ENCODE assay signal across 1 cellular context in genomic region chr10:33195608-33196376, GRCh38.
TF ChIP-seq lines count a peak whose summit lies in the region.

No MANE protein-coding gene starts in this region.

TF ChIP-seq in SK-N-SH, 30 proteins besides CTCF, POLR2A, EP300 and RAD21 (continued from another document):
- TF ChIP-seq PBX3 (IDR thresholded peaks at IDR 0.05) = 0 out of 2 replicates have a peak, but pooled peaks have one; percentile 10
- 0 out of 2 replicates have a peak, but pooled peaks have one; percentile 2 for TF ChIP-seq FOSL2 (IDR thresholded peaks at IDR 0.05; ENCODE audit: borderline replicate concordance, low read depth)
- TF ChIP-seq IRF3 (IDR thresholded peaks at IDR 0.05; ENCODE audit: low read depth, low read length) = no peak
- TF ChIP-seq TCF12 (IDR thresholded peaks at IDR 0.05) = peak; percentile 17; the same call in 1 of the 2 replicates
- TF ChIP-seq CHD2 (IDR thresholded peaks at IDR 0.05; ENCODE audit: low read length, partially characterized antibody) = no peak
- no peak; the same call in 1 of the 2 replicates for TF ChIP-seq POLR2AphosphoS5 (IDR thresholded peaks at IDR 0.05; ENCODE audit: low read depth, low read length)
- TF ChIP-seq REST (IDR thresholded peaks at IDR 0.05; ENCODE audit: low read depth, low read length) = no peak
